ENCODE assay signal across 8 cellular contexts in genomic region chr1:113389356-113389952, GRCh38. TPM values are rescaled to one million over a fixed set of nuclear protein-coding genes. Genes with fewer than 3 reads are reported as not detected.
A peak's percentile ranks its signal among the peaks of the same experiment; 100 is the strongest.
DNase-seq lines count a peak whose midpoint lies in the region; ATAC-seq and TF ChIP-seq lines count a peak whose summit lies in the region.

No MANE protein-coding gene starts in this region.

- H3K4me1 ChIP-seq in ACC112 (ENCODE audit: control insufficient read depth, insufficient read depth, low read length, unreplicated experiment) = peaks cover 18% of the 10 kb centered on the region
- peaks cover 7% of the 10 kb centered on the region for H3K4me1 ChIP-seq in mucosa of descending colon (ENCODE audit: low read depth)

- peaks cover 2 to 5% (median 2%) of the 10 kb centered on the region in 3 donors for H3K9me3 Mint-ChIP-seq in IgD-negative memory B cell
- no peaks in the 10 kb centered on the region for H3K9me3 Mint-ChIP-seq in MCF 10A (ENCODE audit: unreplicated experiment)

- peak; percentile 0 for ATAC-seq in mucosa of descending colon
- no peak for ATAC-seq in GM21576 (IDR thresholded peaks at IDR 0.05; ENCODE audit: unreplicated experiment)

- H3K27ac Mint-ChIP-seq in IgD-negative memory B cell (peak overlapping the region in 1 of 3 donors; percentile 19), MCF 10A (ENCODE audit: low read depth, unreplicated experiment) (peak overlapping the region; percentile 76)

- peaks cover 5 to 15% (median 11%) of the 10 kb centered on the region in 3 donors for H3K4me1 Mint-ChIP-seq in IgD-negative memory B cell
- H3K4me1 Mint-ChIP-seq in MCF 10A (ENCODE audit: insufficient read depth, unreplicated experiment) = peaks cover 14% of the 10 kb centered on the region

- H3K4me3 ChIP-seq in ACC112 (ENCODE audit: low read depth, low read length) = peak overlapping the region; percentile 79
- H3K4me3 ChIP-seq in mucosa of descending colon = peak overlapping the region; percentile 88

- no peaks in the 10 kb centered on the region for H3K27me3 ChIP-seq in ACC112 (ENCODE audit: insufficient read depth, low read length)

- peak overlapping the region; percentile 86 for H2AFZ ChIP-seq in ACC112 (ENCODE audit: low read length, unreplicated experiment)

- POLR2A ChIA-PET in MCF 10A (lab: Yijun Ruan, JAX) = interaction anchor here (0.6 to 2.9 kb wide), 38 partner anchors 9 to 771 kb away, joined by 3 to 29 read pairs (median 4); partner anchors contain the start of genes AP4B1, LRIG2 and ST7L

- CTCF ChIA-PET in MCF 10A (lab: Yijun Ruan, JAX) = interaction anchor here (0.5 to 4.6 kb wide), 8 partner anchors 62 to 277 kb away, joined by 3 to 66 read pairs (median 4); no protein-coding TSS in a partner anchor

- H3K9me3 ChIP-seq in mucosa of descending colon = no peaks in the 10 kb centered on the region

- peak overlapping the region; percentile 78 to 98 (median 90) for H3K4me3 Mint-ChIP-seq in IgD-negative memory B cell
- H3K4me3 Mint-ChIP-seq in MCF 10A (ENCODE audit: unreplicated experiment) = peak overlapping the region; percentile 93

- H3K27me3 Mint-ChIP-seq in IgD-negative memory B cell (peaks cover 10% of the 10 kb centered on the region), MCF 10A (ENCODE audit: insufficient read depth, unreplicated experiment) (no peaks in the 10 kb centered on the region)

- no peaks in the 10 kb centered on the region for H3K36me3 Mint-ChIP-seq in IgD-negative memory B cell
- H3K36me3 Mint-ChIP-seq in MCF 10A (ENCODE audit: insufficient read depth, unreplicated experiment) = no peaks in the 10 kb centered on the region

- peaks cover 38% of the 10 kb centered on the region for H3K79me2 ChIP-seq in ACC112 (ENCODE audit: control insufficient read depth, insufficient read depth, low read length, unreplicated experiment)

- peak overlapping the region; percentile 49 for H3K27ac ChIP-seq in ACC112 (ENCODE audit: low read depth, low read length)

- intact Hi-C loops in MCF 10A (cut with micrococcal nuclease) (no loop called here), mucosa of descending colon (cut with DNase I, micrococcal nuclease) (no loop called here)

- H3K36me3 ChIP-seq in ACC112 (ENCODE audit: insufficient read depth, low read length) (no peaks in the 10 kb centered on the region), mucosa of descending colon (ENCODE audit: low read depth) (no peaks in the 10 kb centered on the region)

- BruUV-seq in MCF 10A (replicated peaks; lab: Mats Ljungman, UMichigan) = TSS peak; percentile 56

- DNase-seq in MCF 10A (ENCODE audit: unreplicated experiment) = no peak
- no peak for DNase-seq in mucosa of descending colon
- no peak for DNase-seq in NCI-H1417 (lab: John Stamatoyannopoulos, UW)
- DNase-seq in NCI-H2227 (lab: John Stamatoyannopoulos, UW; ENCODE audit: unreplicated experiment) = no peak
- DNase-seq in erythroblast (lab: John Stamatoyannopoulos, UW) = no peak

- no peak for TF ChIP-seq POLR2A in erythroblast (IDR thresholded peaks at IDR 0.05; ENCODE audit: low read length)

- TF ChIP-seq CTCF in MCF 10A (IDR thresholded peaks at IDR 0.05; ENCODE audit: unreplicated experiment) = no peak
- no peak for TF ChIP-seq CTCF in mucosa of descending colon (IDR thresholded peaks at IDR 0.05)

RNA-seq across cellular contexts. Expression of gene MAGI3, which starts 0.9 kb away (rescaled TPM):
- 0.36 TPM for polyA plus RNA-seq in IgD-negative memory B cell
- total RNA-seq in MCF 10A (2022) (12.8 and 14.3 TPM in 2 replicates), mucosa of descending colon (10 to 100 TPM; 48.6 to 65.4 (median 62.9) TPM)
